8 cellular contexts compared by ENCODE assay signal in genomic region chr2:41414486-41415230, GRCh38.
DNase-seq lines count a peak whose midpoint lies in the region; ATAC-seq and TF ChIP-seq lines count a peak whose summit lies in the region.

No MANE protein-coding gene starts in this region.

- H3K27me3 Mint-ChIP-seq in activated CD8-positive, alpha-beta T cell treated with anti-CD3 and anti-CD28 coated beads, Interleukin-2, amount 10 ng/mL, durations not matched to agents 7 days and 5 days (ENCODE audit: low read depth), result no peaks in the 10 kb centered on the region

- POLR2A ChIA-PET in activated CD8-positive, alpha-beta T cell treated with anti-CD3 and anti-CD28 coated beads, Interleukin-2, amount 10 ng/mL, durations not matched to agents 7 days and 5 days (lab: Charles Lee), result no interaction called here

- no peaks in the 10 kb centered on the region for H3K9me3 Mint-ChIP-seq in activated CD8-positive, alpha-beta T cell treated with anti-CD3 and anti-CD28 coated beads, Interleukin-2, amount 10 ng/mL, durations not matched to agents 7 days and 5 days (ENCODE audit: insufficient read depth)

- peak; percentile 41 for TF ChIP-seq CTCF in HFF-Myc (IDR thresholded peaks at IDR 0.05; ENCODE audit: low read depth, low read length, missing control alignments)

- no peak overlapping the region for H3K27ac Mint-ChIP-seq in activated CD8-positive, alpha-beta T cell treated with anti-CD3 and anti-CD28 coated beads, Interleukin-2, amount 10 ng/mL, durations not matched to agents 7 days and 5 days

- no peak overlapping the region for H3K4me3 ChIP-seq in HFF-Myc (replicated peaks; ENCODE audit: low read depth, low read length)

- no peak overlapping the region for H3K4me3 Mint-ChIP-seq in activated CD8-positive, alpha-beta T cell treated with anti-CD3 and anti-CD28 coated beads, Interleukin-2, amount 10 ng/mL, durations not matched to agents 7 days and 5 days

- no peaks in the 10 kb centered on the region for H3K4me1 Mint-ChIP-seq in activated CD8-positive, alpha-beta T cell treated with anti-CD3 and anti-CD28 coated beads, Interleukin-2, amount 10 ng/mL, durations not matched to agents 7 days and 5 days (ENCODE audit: low read depth)

- H3K36me3 Mint-ChIP-seq in activated CD8-positive, alpha-beta T cell treated with anti-CD3 and anti-CD28 coated beads, Interleukin-2, amount 10 ng/mL, durations not matched to agents 7 days and 5 days (ENCODE audit: low read depth), result no peaks in the 10 kb centered on the region

- ATAC-seq in activated CD8-positive, alpha-beta T cell treated with anti-CD3 and anti-CD28 coated beads, Interleukin-2, amount 10 ng/mL, durations not matched to agents 7 days and 5 days, result no peak

- CTCF ChIA-PET in activated CD8-positive, alpha-beta T cell treated with anti-CD3 and anti-CD28 coated beads, Interleukin-2, amount 10 ng/mL, durations not matched to agents 7 days and 5 days (lab: Charles Lee), result no interaction called here

- peak; percentile 2 for DNase-seq in activated CD4-positive, alpha-beta T cell treated with anti-CD3 and anti-CD28 coated beads for 48 hours
- DNase-seq in activated CD4-positive, alpha-beta T cell treated with anti-CD3 and anti-CD28 coated beads, Interleukin-2, amount 50 U/mL, for 48 hours, result no peak
- DNase-seq in HFF-Myc (ENCODE audit: extremely low read depth, low read depth) (peak; percentile 17), NCI-H128 (lab: John Stamatoyannopoulos, UW; ENCODE audit: unreplicated experiment) (peak; percentile 35), kidney tubule cell (ENCODE audit: low spot score) (peak; percentile 36), mesenteric fat pad (ENCODE audit: low spot score) (no peak), midbrain (lab: John Stamatoyannopoulos, UW) (no peak)
- peak; percentile 21 for DNase-seq in activated CD8-positive, alpha-beta T cell treated with anti-CD3 and anti-CD28 coated beads, Interleukin-2, amount 10 ng/mL, durations not matched to agents 7 days and 5 days

Comparison
In these comparisons a context has a peak if more than half of its experiments do, and no peak if none do; other contexts are left out.
1. DNase-seq: peak in activated CD4-positive, alpha-beta T cell treated with anti-CD3 and anti-CD28 coated beads for 48 hours (single experiment), HFF-Myc (single experiment), NCI-H128 (single experiment), activated CD8-positive, alpha-beta T cell treated with anti-CD3 and anti-CD28 coated beads, Interleukin-2, amount 10 ng/mL, durations not matched to agents 7 days and 5 days (single experiment) and kidney tubule cell (single experiment); none in activated CD4-positive, alpha-beta T cell treated with anti-CD3 and anti-CD28 coated beads, Interleukin-2, amount 50 U/mL, for 48 hours (0 of 2), mesenteric fat pad (single experiment) and midbrain (single experiment).